Comparison of ENCODE assay signal across 9 cellular contexts in the genomic region with DNA sequence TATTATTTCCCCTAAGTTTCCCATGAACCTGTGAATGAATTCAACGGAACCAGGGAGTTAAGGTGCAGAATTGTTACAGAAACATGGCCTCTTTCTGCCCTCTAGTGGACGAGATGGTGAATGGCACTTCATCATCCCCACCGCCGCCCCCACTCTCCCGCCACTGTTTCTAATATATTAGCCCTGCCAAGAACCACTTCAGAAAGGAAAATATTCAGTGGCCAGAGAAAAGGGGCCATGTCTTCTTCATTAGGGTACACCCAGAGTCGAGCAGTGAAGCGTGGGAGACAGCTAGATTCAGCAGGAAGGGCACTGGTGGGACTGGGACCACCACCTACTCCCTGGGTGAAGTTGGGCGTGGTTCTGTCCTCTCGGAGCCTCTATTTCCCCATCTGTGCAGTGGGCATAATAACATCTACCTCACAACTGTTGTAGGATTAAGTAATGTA.
DNase-seq lines count a peak whose midpoint lies in the region; ATAC-seq, FAIRE-seq and TF ChIP-seq lines count a peak whose summit lies in the region.
"Had no signal": no experiment of that assay in that cellular context is flagged by ENCODE, and none has a peak within 500 bp of the region (broad histone marks: within the 10 kb centered on the region; RNA-seq: fewer than 3 reads in every experiment).

No MANE protein-coding gene starts in this region.

- no peak overlapping the region for H3K27ac ChIP-seq in brain microvascular endothelial cell
- H3K27ac ChIP-seq: skin epidermis had no signal

- H3K27me3 ChIP-seq in brain microvascular endothelial cell (replicated peaks) = no peaks in the 10 kb centered on the region

- peak; percentile 31 for DNase-seq in DMS79 (lab: John Stamatoyannopoulos, UW)
- peak; percentile 68 for DNase-seq in HTR-8/SVneo (ENCODE audit: insufficient read length, low spot score)
- peak; percentile 45 to 53 for DNase-seq in SHP77 (lab: John Stamatoyannopoulos, UW)
- peak; percentile 27 for DNase-seq in brain microvascular endothelial cell
- peak; percentile 29 for DNase-seq in kidney glomerular epithelial cell (lab: John Stamatoyannopoulos, UW)
- peak; percentile 16 to 19 for DNase-seq in stimulated activated CD4-positive, alpha-beta T cell treated with anti-CD3 and anti-CD28 coated beads, Interleukin-4, amount 100 ng/mL, for 48 hours (ENCODE audit: low read depth in 2 of 2)

- FAIRE-seq in HTR-8/SVneo (lab: Jason Lieb, UNC) = peak; percentile 72

- ATAC-seq in GM18520 (IDR thresholded peaks at IDR 0.05; ENCODE audit: unreplicated experiment) = no peak
- no peak for ATAC-seq in GM18861 (IDR thresholded peaks at IDR 0.05; ENCODE audit: unreplicated experiment)

- no peaks in the 10 kb centered on the region for H3K36me3 ChIP-seq in brain microvascular endothelial cell (replicated peaks)

- in situ Hi-C loops in brain microvascular endothelial cell (cut with HindIII; ENCODE audit: low pct_ligation_motif_present, low sequenced_read_pairs) = loop anchor here (25.0 kb wide), 2 partner anchors 220 to 395 kb away; no protein-coding TSS in a partner anchor

- peak; percentile 70 for TF ChIP-seq CTCF in brain microvascular endothelial cell (IDR thresholded peaks at IDR 0.05; ENCODE audit: low read depth, low read length, missing control alignments)

- no peak overlapping the region for H3K4me3 ChIP-seq in brain microvascular endothelial cell (ENCODE audit: low read depth, low read length)
- H3K4me3 ChIP-seq: skin epidermis had no signal

Comparison
In these comparisons a context has a peak if more than half of its experiments do, and no peak if none do; other contexts are left out.
1. DNase-seq: peak in every context shown above with its lines; median percentile 68 in HTR-8/SVneo; 49 in SHP77; 31 in DMS79; 29 in kidney glomerular epithelial cell; 27 in brain microvascular endothelial cell; 18 in stimulated activated CD4-positive, alpha-beta T cell treated with anti-CD3 and anti-CD28 coated beads, Interleukin-4, amount 100 ng/mL, for 48 hours.